ENCODE assay signal across 19 cellular contexts in genomic region chr20:18187020-18187419, GRCh38.
"Had no signal": no experiment of that assay in that cellular context is flagged by ENCODE, and none has a peak within 500 bp of the region (broad histone marks: within the 10 kb centered on the region; RNA-seq: fewer than 3 reads in every experiment).

No MANE protein-coding gene starts in this region.

- ATAC-seq: activated naive CD4-positive, alpha-beta T cell treated with anti-CD3 and anti-CD28 coated beads, Interleukin-2, amount 50 U/mL, for 72 hours; body of pancreas; left ventricle myocardium superior; SK-N-SH treated with all-trans-retinoic acid at 6 μM for 48 hours; stimulated activated naive CD8-positive, alpha-beta T cell treated with anti-CD3 and anti-CD28 coated beads, Interleukin-15, Interleukin-2, amounts not matched to agents 100 U/mL and 50 U/mL, for 24 hours; upper lobe of right lung had no signal

- H3K27ac Mint-ChIP-seq: activated CD4-positive, alpha-beta memory T cell treated with anti-CD3 and anti-CD28 coated beads for 36 hours; activated T-cell treated with anti-CD3 and anti-CD28 coated beads, Interleukin-2, amount 50 U/mL, for 24 hours; nephron had no signal

- H3K4me1 ChIP-seq: body of pancreas, right atrium auricular region, upper lobe of right lung had no signal

- H3K27me3 Mint-ChIP-seq: activated CD4-positive, alpha-beta memory T cell treated with anti-CD3 and anti-CD28 coated beads for 36 hours; activated T-cell treated with anti-CD3 and anti-CD28 coated beads, Interleukin-2, amount 50 U/mL, for 24 hours; central memory CD8-positive, alpha-beta T cell had no signal

- H3K27ac ChIP-seq: body of pancreas, right atrium auricular region, upper lobe of right lung had no signal

- H3K4me3 Mint-ChIP-seq: activated CD4-positive, alpha-beta memory T cell treated with anti-CD3 and anti-CD28 coated beads for 36 hours; activated T-cell treated with anti-CD3 and anti-CD28 coated beads, Interleukin-2, amount 50 U/mL, for 24 hours; central memory CD8-positive, alpha-beta T cell; nephron had no signal

- H3K9me3 ChIP-seq: body of pancreas, right atrium auricular region, upper lobe of right lung had no signal

- H3K4me3 ChIP-seq: body of pancreas, right atrium auricular region, skin epidermis, upper lobe of right lung had no signal

- H3K27me3 ChIP-seq: body of pancreas, right atrium auricular region, upper lobe of right lung had no signal

- FAIRE-seq: endothelial cell of umbilical vein had no signal

- DNase-seq: activated CD4-positive, alpha-beta memory T cell treated with anti-CD3 and anti-CD28 coated beads for 36 hours; activated CD4-positive, alpha-beta T cell treated with anti-CD3 and anti-CD28 coated beads for 1 hour; activated gamma-delta T cell; activated T-cell treated with anti-CD3 and anti-CD28 coated beads, Interleukin-2, amount 50 U/mL, for 24 hours; amniotic stem cell; body of pancreas; effector CD8-positive, alpha-beta T cell; left ventricle myocardium superior; nucleus accumbens; stimulated activated naive CD8-positive, alpha-beta T cell treated with anti-CD3 and anti-CD28 coated beads, Interleukin-15, Interleukin-2, amounts not matched to agents 100 U/mL and 50 U/mL, for 24 hours; T-helper 1 cell; upper lobe of right lung had no signal

- H3K9me3 Mint-ChIP-seq: activated CD4-positive, alpha-beta memory T cell treated with anti-CD3 and anti-CD28 coated beads for 36 hours; activated naive CD4-positive, alpha-beta T cell treated with anti-CD3 and anti-CD28 coated beads, Interleukin-2, amount 50 U/mL, for 72 hours; activated T-cell treated with anti-CD3 and anti-CD28 coated beads, Interleukin-2, amount 50 U/mL, for 24 hours; central memory CD8-positive, alpha-beta T cell; nephron had no signal
